8 cellular contexts compared by ENCODE assay signal in genomic region chr20:36085686-36086267, GRCh38.
A peak's percentile ranks its signal among the peaks of the same experiment; 100 is the strongest.
DNase-seq lines count a peak whose midpoint lies in the region; ATAC-seq and TF ChIP-seq lines count a peak whose summit lies in the region.
"Had no signal": no experiment of that assay in that cellular context is flagged by ENCODE, and none has a peak within 500 bp of the region (broad histone marks: within the 10 kb centered on the region; RNA-seq: fewer than 3 reads in every experiment).

No MANE protein-coding gene starts in this region.

- no peak overlapping the region for H3K4me3 Mint-ChIP-seq in stimulated activated naive B cell treated with anti-CD40 and anti-IgM and Interleukin-4, amounts not matched to agents 10 μg/mL and 1 μg/mL and 100 μg/mL, for 72 hours
- H3K4me3 Mint-ChIP-seq in osteocyte (ENCODE audit: unreplicated experiment), result no peak overlapping the region

- DNase-seq in HT-29 (ENCODE audit: low spot score) (peak; percentile 98), foreskin keratinocyte (peak; percentile 68 to 79), NCI-H2081 treated with DMSO at 0.1 percent for 48 hours (lab: John Stamatoyannopoulos, UW) (no peak), osteocyte (ENCODE audit: extremely low spot score, unreplicated experiment) (no peak)
- DNase-seq in stimulated activated naive B cell treated with anti-CD40 and anti-IgM and Interleukin-4, amounts not matched to agents 10 μg/mL and 1 μg/mL and 100 μg/mL, for 72 hours, result peak; percentile 27

- H3K27me3 Mint-ChIP-seq in stimulated activated naive B cell treated with anti-CD40 and anti-IgM and Interleukin-4, amounts not matched to agents 10 μg/mL and 1 μg/mL and 100 μg/mL, for 72 hours, result peaks cover 23 to 43% of the 10 kb centered on the region in 2 donors
- peaks cover 5% of the 10 kb centered on the region for H3K27me3 Mint-ChIP-seq in osteocyte (ENCODE audit: unreplicated experiment)

- no peaks in the 10 kb centered on the region for H3K27me3 ChIP-seq in foreskin keratinocyte
- H3K27me3 ChIP-seq: ascending aorta had no signal

- peak; percentile 76 for ATAC-seq in SK-N-SH treated with all-trans-retinoic acid at 6 μM for 48 hours
- ATAC-seq in foreskin keratinocyte, result peak; percentile 76
- peak; percentile 84 to 92 for ATAC-seq in stimulated activated naive B cell treated with anti-CD40 and anti-IgM and Interleukin-4, amounts not matched to agents 10 μg/mL and 1 μg/mL and 100 μg/mL, for 72 hours (replicated peaks)
- ATAC-seq in activated CD4-positive, CD25-positive, alpha-beta regulatory T cell treated with anti-CD3 and anti-CD28 coated beads, Interleukin-2, amount 50 U/mL, for 24 hours, result no peak

- H3K27ac Mint-ChIP-seq in stimulated activated naive B cell treated with anti-CD40 and anti-IgM and Interleukin-4, amounts not matched to agents 10 μg/mL and 1 μg/mL and 100 μg/mL, for 72 hours, result no peak overlapping the region
- H3K27ac Mint-ChIP-seq in osteocyte (ENCODE audit: unreplicated experiment), result no peak overlapping the region

- H3K9me3 Mint-ChIP-seq in stimulated activated naive B cell treated with anti-CD40 and anti-IgM and Interleukin-4, amounts not matched to agents 10 μg/mL and 1 μg/mL and 100 μg/mL, for 72 hours, result no peaks in the 10 kb centered on the region
- peaks cover 8% of the 10 kb centered on the region for H3K9me3 Mint-ChIP-seq in osteocyte (ENCODE audit: unreplicated experiment)

- H3K36me3 Mint-ChIP-seq in stimulated activated naive B cell treated with anti-CD40 and anti-IgM and Interleukin-4, amounts not matched to agents 10 μg/mL and 1 μg/mL and 100 μg/mL, for 72 hours, result no peaks in the 10 kb centered on the region
- H3K36me3 Mint-ChIP-seq in osteocyte (ENCODE audit: unreplicated experiment), result no peaks in the 10 kb centered on the region

- H3K4me1 Mint-ChIP-seq in stimulated activated naive B cell treated with anti-CD40 and anti-IgM and Interleukin-4, amounts not matched to agents 10 μg/mL and 1 μg/mL and 100 μg/mL, for 72 hours, result peaks cover 8 to 15% of the 10 kb centered on the region in 2 donors
- peaks cover 9% of the 10 kb centered on the region for H3K4me1 Mint-ChIP-seq in osteocyte (ENCODE audit: unreplicated experiment)

- H3K4me1 ChIP-seq in foreskin keratinocyte, result peaks cover 32% of the 10 kb centered on the region
- H3K4me1 ChIP-seq: ascending aorta had no signal

- TF ChIP-seq CTCF in foreskin keratinocyte (conservative IDR thresholded peaks at IDR 0.05) (no peak), osteocyte (IDR thresholded peaks at IDR 0.05) (no peak)

- H3K27ac ChIP-seq in foreskin keratinocyte, result no peak overlapping the region
- H3K27ac ChIP-seq: ascending aorta had no signal

TF ChIP-seq in SK-N-SH treated with all-trans-retinoic acid at 6 μM for 48 hours, 23 proteins besides CTCF, POLR2A, EP300 and RAD21:
- TF ChIP-seq TCF4 (CRISPR knock-in tag; IDR thresholded peaks at IDR 0.05; ENCODE audit: borderline replicate concordance), result no peak
- no peak for TF ChIP-seq GLIS3 (CRISPR knock-in tag; IDR thresholded peaks at IDR 0.05)
- TF ChIP-seq BACH2 (CRISPR knock-in tag; IDR thresholded peaks at IDR 0.05; ENCODE audit: borderline replicate concordance), result no peak
- no peak for TF ChIP-seq TSHZ2 (CRISPR knock-in tag; IDR thresholded peaks at IDR 0.05)
- TF ChIP-seq ZNF70 (CRISPR knock-in tag; IDR thresholded peaks at IDR 0.05), result no peak
- no peak for TF ChIP-seq PPARA (CRISPR knock-in tag; IDR thresholded peaks at IDR 0.05; ENCODE audit: borderline replicate concordance)
- TF ChIP-seq ZFP30 (CRISPR knock-in tag; IDR thresholded peaks at IDR 0.05), result no peak
- TF ChIP-seq ZNF565 (CRISPR knock-in tag; conservative IDR thresholded peaks at IDR 0.05; ENCODE audit: low read depth), result no peak
- TF ChIP-seq ZC3H10 (CRISPR knock-in tag; IDR thresholded peaks at IDR 0.05), result no peak
- no peak for TF ChIP-seq TOX (CRISPR knock-in tag; IDR thresholded peaks at IDR 0.05; ENCODE audit: borderline replicate concordance)
- no peak for TF ChIP-seq CSDC2 (CRISPR knock-in tag; IDR thresholded peaks at IDR 0.05)
- TF ChIP-seq OSR1 (CRISPR knock-in tag; IDR thresholded peaks at IDR 0.05), result no peak
- no peak for TF ChIP-seq ISL1 (CRISPR knock-in tag; IDR thresholded peaks at IDR 0.05)

Comparison
In these comparisons a context has a peak if more than half of its experiments do, and no peak if none do; other contexts are left out.
1. DNase-seq: peak in HT-29 (single experiment), foreskin keratinocyte (2 of 2) and stimulated activated naive B cell treated with anti-CD40 and anti-IgM and Interleukin-4, amounts not matched to agents 10 μg/mL and 1 μg/mL and 100 μg/mL, for 72 hours (single experiment); none in NCI-H2081 treated with DMSO at 0.1 percent for 48 hours (single experiment) and osteocyte (single experiment).
2. ATAC-seq: peak in SK-N-SH treated with all-trans-retinoic acid at 6 μM for 48 hours (single experiment), foreskin keratinocyte (single experiment) and stimulated activated naive B cell treated with anti-CD40 and anti-IgM and Interleukin-4, amounts not matched to agents 10 μg/mL and 1 μg/mL and 100 μg/mL, for 72 hours (2 of 2); none in activated CD4-positive, CD25-positive, alpha-beta regulatory T cell treated with anti-CD3 and anti-CD28 coated beads, Interleukin-2, amount 50 U/mL, for 24 hours (0 of 2).